6 cellular contexts compared by ENCODE assay signal in genomic region chr17:4938670-4939553, GRCh38. TPM values are rescaled to one million over a fixed set of nuclear protein-coding genes. Genes with fewer than 3 reads are reported as not detected.
DNase-seq lines count a peak whose midpoint lies in the region; TF ChIP-seq lines count a peak whose summit lies in the region.

No MANE protein-coding gene starts in this region.

- no peaks in the 10 kb centered on the region for H3K27me3 ChIP-seq in duodenal mucosa (ENCODE audit: control insufficient read depth in 1 of 2, insufficient read depth in 2 of 2, low read length in 2 of 2)
- H3K27me3 ChIP-seq in sigmoid colon, result no peaks in the 10 kb centered on the region

- intact Hi-C loops in sigmoid colon (cut with DNase I), result loop anchor here (1.0 kb wide), 1 partner anchor 48 kb away; the partner anchor contains the start of gene CAMTA2

- peaks cover 45 to 54% of the 10 kb centered on the region in 2 donors for H3K4me1 ChIP-seq in duodenal mucosa (ENCODE audit: control insufficient read depth in 1 of 2, insufficient read depth in 2 of 2, low read length in 2 of 2)
- peaks cover 0 to 53% (median 40%) of the 10 kb centered on the region in 4 donors for H3K4me1 ChIP-seq in sigmoid colon

- DNase-seq in DMS53 (lab: John Stamatoyannopoulos, UW) (peak; percentile 39), DMS53 treated with DMSO at 0.1 percent for 48 hours (lab: John Stamatoyannopoulos, UW; ENCODE audit: unreplicated experiment) (no peak), sigmoid colon (no peak), putamen (ENCODE audit: low spot score) (no peak), Kasumi-1 (lab: John Stamatoyannopoulos, UW) (no peak)

- no peak for TF ChIP-seq CTCF in sigmoid colon (IDR thresholded peaks at IDR 0.05)

- peak overlapping the region; percentile 93 to 95 for H3K4me3 ChIP-seq in duodenal mucosa (ENCODE audit: low read depth in 1 of 2, low read length in 2 of 2)
- peak overlapping the region; percentile 62 to 83 (median 73) for H3K4me3 ChIP-seq in sigmoid colon

- TF ChIP-seq EP300 in sigmoid colon (IDR thresholded peaks at IDR 0.05), result no peak

- H3K9ac ChIP-seq in duodenal mucosa (ENCODE audit: low read depth in 1 of 2, low read length in 2 of 2), result peak overlapping the region; percentile 91 to 92

- H3K27ac ChIP-seq in duodenal mucosa (ENCODE audit: low read depth, low read length), result peak overlapping the region; percentile 88
- peak overlapping the region; percentile 91 to 96 (median 94) for H3K27ac ChIP-seq in sigmoid colon

- H3K36me3 ChIP-seq in duodenal mucosa (ENCODE audit: control insufficient read depth in 1 of 2, insufficient read depth in 2 of 2, low read length in 2 of 2) (peaks cover 28 to 43% of the 10 kb centered on the region in 2 donors), sigmoid colon (peaks cover 20 to 46% (median 30%) of the 10 kb centered on the region in 4 donors)

- TF ChIP-seq POLR2A in sigmoid colon (IDR thresholded peaks at IDR 0.05), result no peak

- H3K9me3 ChIP-seq in duodenal mucosa (ENCODE audit: control insufficient read depth in 1 of 2, low read length in 2 of 2) (no peaks in the 10 kb centered on the region), sigmoid colon (no peaks in the 10 kb centered on the region)

- 30 to 59% methylated on average over 19 of the region's 19 CpGs for WGBS in sigmoid colon, 2 donors

RNA-seq across cellular contexts. Expression of gene SLC25A11, which starts 0.9 kb away (rescaled TPM):
- total RNA-seq in sigmoid colon, result 10 to 100 TPM; 41.0 to 60.3 (median 48.6) TPM
- polyA plus RNA-seq in sigmoid colon, result 10 to 100 TPM; 57.7 to 82.8 (median 79.9) TPM

RNA-seq across cellular contexts. Expression of gene RNF167, which starts 1.2 kb away (rescaled TPM):
- 10 to 100 TPM; 51.2 to 71.2 (median 60.3) TPM for total RNA-seq in sigmoid colon
- 100 to 1,000 TPM in 1 of 3 donors, 10 to 100 TPM in 2; 45.0 to 120 (median 83.9) TPM for polyA plus RNA-seq in sigmoid colon

RNA-seq across cellular contexts. Expression of gene GP1BA, which starts 6.8 kb away (rescaled TPM):
- not detected for total RNA-seq in sigmoid colon
- polyA plus RNA-seq in sigmoid colon, result 1 to 10 TPM in 1 of 3 donors, not detected in 2; 1.1 TPM

RNA-seq across cellular contexts. Expression of gene PFN1, which starts 9.4 kb away (rescaled TPM):
- 1,000 to 10,000 TPM in 1 of 4 donors, 100 to 1,000 TPM in 3; 690 to 1,141 (median 828) TPM for total RNA-seq in sigmoid colon
- 1,000 to 10,000 TPM in 1 of 3 donors, 100 to 1,000 TPM in 2; 853 to 1,404 (median 948) TPM for polyA plus RNA-seq in sigmoid colon

RNA-seq across cellular contexts. Expression of gene ENO3, which starts 12.0 kb away (rescaled TPM):
- total RNA-seq in sigmoid colon, result 1 to 10 TPM; 2.5 to 9.1 (median 5.1) TPM
- 10 to 100 TPM in 1 of 3 donors, 1 to 10 TPM in 1, under 1 TPM in 1; 0.69 to 10.3 (median 5.4) TPM for polyA plus RNA-seq in sigmoid colon
